ENCODE assay signal across 14 cellular contexts in the genomic region with DNA sequence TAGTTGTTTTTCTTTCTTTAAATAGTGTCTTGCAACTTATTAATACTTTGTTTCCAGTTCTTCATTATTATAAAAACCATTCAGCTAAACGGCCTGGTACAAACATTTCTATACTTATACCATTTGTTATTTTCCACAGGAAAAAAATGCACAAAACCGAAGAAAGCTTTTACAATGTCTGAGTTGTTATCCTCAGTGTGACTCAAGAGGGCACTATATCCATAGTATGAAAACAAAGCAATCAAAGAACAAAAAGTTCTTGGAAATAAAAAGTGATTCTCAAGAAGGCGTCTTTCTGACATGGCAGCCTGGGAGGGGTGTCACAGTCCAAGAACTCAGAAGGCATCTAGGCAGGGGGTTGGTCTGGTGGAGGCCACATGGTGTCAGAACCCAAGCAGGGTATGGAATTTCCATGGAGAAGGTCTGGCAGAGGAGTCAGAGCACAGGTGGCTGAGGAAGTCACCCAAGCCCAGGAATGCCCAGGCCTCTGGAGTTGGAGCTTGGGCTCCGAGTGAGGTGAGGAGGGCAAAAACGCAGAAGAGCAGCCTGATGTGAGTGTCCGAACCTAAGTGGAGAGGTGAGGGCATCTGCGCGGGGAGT.
DNase-seq lines count a peak whose midpoint lies in the region; ATAC-seq and TF ChIP-seq lines count a peak whose summit lies in the region.
"Had no signal": no experiment of that assay in that cellular context is flagged by ENCODE, and none has a peak within 500 bp of the region (broad histone marks: within the 10 kb centered on the region; RNA-seq: fewer than 3 reads in every experiment).

No MANE protein-coding gene starts in this region.

- no peak overlapping the region for H3K27ac ChIP-seq in H9 (ENCODE audit: insufficient read length, low read depth, low read length)
- no peak overlapping the region for H3K27ac ChIP-seq in testis

- H3K9me3 ChIP-seq in H9 (ENCODE audit: control insufficient read depth, low read depth, low read length) (no peaks in the 10 kb centered on the region), T-helper 17 cell (ENCODE audit: control insufficient read depth, low read length, poor library complexity, severe bottlenecking) (no peaks in the 10 kb centered on the region), testis (no peaks in the 10 kb centered on the region)
- H3K9me3 ChIP-seq: gastroesophageal sphincter had no signal

- POLR2A ChIA-PET in activated CD4-positive, alpha-beta memory T cell treated with anti-CD3 and anti-CD28 coated beads, Interleukin-2, amount 10 ng/mL, durations not matched to agents 7 days and 5 days (lab: Charles Lee) = no interaction called here

- no peaks in the 10 kb centered on the region for H3K4me1 Mint-ChIP-seq in H9
- H3K4me1 Mint-ChIP-seq in T-helper 17 cell = peaks cover 8% of the 10 kb centered on the region
- H3K4me1 Mint-ChIP-seq in activated CD4-positive, alpha-beta memory T cell treated with anti-CD3 and anti-CD28 coated beads, Interleukin-2, amount 10 ng/mL, durations not matched to agents 7 days and 5 days = peaks cover 5% of the 10 kb centered on the region

- H3K23me2 ChIP-seq in H9 (ENCODE audit: insufficient read length, low read depth, low read length, poor library complexity, severe bottlenecking) = no peaks in the 10 kb centered on the region

- H4K20me1 ChIP-seq in H9 (ENCODE audit: control insufficient read depth, insufficient read depth, insufficient read length) = no peaks in the 10 kb centered on the region

- H2BK12ac ChIP-seq in H9 (ENCODE audit: insufficient read length, low read depth, low read length) = no peak overlapping the region

- H3K9me3 Mint-ChIP-seq in H9 = no peaks in the 10 kb centered on the region
- H3K9me3 Mint-ChIP-seq in activated CD4-positive, alpha-beta memory T cell treated with anti-CD3 and anti-CD28 coated beads, Interleukin-2, amount 10 ng/mL, durations not matched to agents 7 days and 5 days = no peaks in the 10 kb centered on the region
- H3K9me3 Mint-ChIP-seq: natural killer cell treated with Interleukin-12 subunit alpha and Interleukin-12 subunit beta and Interleukin-15 and Interleukin-18, amount 100 ng/mL, for 72 hours had no signal

- no peaks in the 10 kb centered on the region for H3K4me1 ChIP-seq in H9 (ENCODE audit: insufficient read depth, low read length)
- H3K4me1 ChIP-seq in testis = no peaks in the 10 kb centered on the region
- H3K4me1 ChIP-seq: gastroesophageal sphincter had no signal

- no peaks in the 10 kb centered on the region for H3K79me1 ChIP-seq in H9 (ENCODE audit: insufficient read depth, low read depth, low read length, poor library complexity, severe bottlenecking)

- no peak overlapping the region for H3K4me2 ChIP-seq in H9 (ENCODE audit: insufficient read depth, insufficient read length, low read length)

- no peak overlapping the region for H2BK20ac ChIP-seq in H9 (ENCODE audit: low read depth, low read length, poor library complexity, severe bottlenecking)

- no peak overlapping the region for H2AK5ac ChIP-seq in H9 (ENCODE audit: insufficient read length, low read length)

- H2BK5ac ChIP-seq in H9 (ENCODE audit: insufficient read length, low read length) = no peak overlapping the region

- H3K4me3 Mint-ChIP-seq in H9 (no peak overlapping the region), T-helper 17 cell (no peak overlapping the region)
- H3K4me3 Mint-ChIP-seq in activated CD4-positive, alpha-beta memory T cell treated with anti-CD3 and anti-CD28 coated beads, Interleukin-2, amount 10 ng/mL, durations not matched to agents 7 days and 5 days = no peak overlapping the region
- H3K4me3 Mint-ChIP-seq: natural killer cell treated with Interleukin-12 subunit alpha and Interleukin-12 subunit beta and Interleukin-15 and Interleukin-18, amount 100 ng/mL, for 72 hours had no signal

- no peak for ATAC-seq in T-helper 17 cell
- ATAC-seq: gastroesophageal sphincter; natural killer cell treated with Interleukin-12 subunit alpha and Interleukin-12 subunit beta and Interleukin-15 and Interleukin-18, amount 100 ng/mL, for 72 hours had no signal

- H4K91ac ChIP-seq in H9 (ENCODE audit: insufficient read length, low read depth, low read length) = no peak overlapping the region

- peak; percentile 28; the same call in 1 of the 3 replicates for TF ChIP-seq CTCF in H9 (conservative IDR thresholded peaks at IDR 0.05)
- TF ChIP-seq CTCF in testis (IDR thresholded peaks at IDR 0.05) = no peak

- H2AFZ ChIP-seq in H9 (ENCODE audit: low read length) = no peak overlapping the region

- H3K36me3 Mint-ChIP-seq in H9 (ENCODE audit: insufficient read depth in 1 of 3, low read depth in 3 of 3) (peaks cover 7 to 55% (median 29%) of the 10 kb centered on the region in 3 experiments; a peak in 6 of 7 replicates), T-helper 17 cell (ENCODE audit: low read depth) (peaks cover 5% of the 10 kb centered on the region)
- peaks cover 62% of the 10 kb centered on the region for H3K36me3 Mint-ChIP-seq in activated CD4-positive, alpha-beta memory T cell treated with anti-CD3 and anti-CD28 coated beads, Interleukin-2, amount 10 ng/mL, durations not matched to agents 7 days and 5 days (ENCODE audit: low read depth)

- H3K4ac ChIP-seq in H9 (ENCODE audit: low read depth, low read length) = no peak overlapping the region

- H3K14ac ChIP-seq in H9 (ENCODE audit: insufficient read depth, low read length) = no peak overlapping the region

- CTCF ChIA-PET in activated CD4-positive, alpha-beta memory T cell treated with anti-CD3 and anti-CD28 coated beads, Interleukin-2, amount 10 ng/mL, durations not matched to agents 7 days and 5 days (lab: Charles Lee) = no interaction called here

- H3K36me3 ChIP-seq in testis (ENCODE audit: low read depth, missing control alignments) = no peaks in the 10 kb centered on the region

- H3K79me2 ChIP-seq in H9 (ENCODE audit: insufficient read depth, low read length) = no peaks in the 10 kb centered on the region

- no peak overlapping the region for H3T11ph ChIP-seq in H9 (ENCODE audit: low read length)

- intact Hi-C loops in testis (cut with DNase I; ENCODE audit: low total_unique reads) = no loop called here

- no peak overlapping the region for H3K56ac ChIP-seq in H9 (ENCODE audit: insufficient read length, low read depth, low read length)

- no peak overlapping the region for H2BK120ac ChIP-seq in H9 (ENCODE audit: low read depth, low read length, poor library complexity, severe bottlenecking)

- DNase-seq in COLO829 (ENCODE audit: low spot score) = peak; percentile 12
- no peak for DNase-seq in H9
- no peak for DNase-seq in T-helper 17 cell
- DNase-seq in myocyte (ENCODE audit: low read depth) = peak; percentile 15
- DNase-seq in testis = no peak
- no peak for DNase-seq in activated CD4-positive, alpha-beta memory T cell treated with anti-CD3 and anti-CD28 coated beads, Interleukin-2, amount 10 ng/mL, durations not matched to agents 7 days and 5 days
- no peak for DNase-seq in RPMI8226
- DNase-seq: activated T-cell treated with anti-CD3 and anti-CD28 coated beads, Interleukin-2, amount 50 U/mL, for 1 hour; DMS153; GOT3; NCI-H2107; NCI-H774 had no signal

- no peak overlapping the region for H3K18ac ChIP-seq in H9 (ENCODE audit: insufficient read length, low read depth, low read length)

- H3K27me3 ChIP-seq in H9 (ENCODE audit: insufficient read depth, low read length) = no peaks in the 10 kb centered on the region
- H3K27me3 ChIP-seq in testis = no peaks in the 10 kb centered on the region
- H3K27me3 ChIP-seq: gastroesophageal sphincter had no signal

- no peak overlapping the region for H4K8ac ChIP-seq in H9 (replicated peaks; ENCODE audit: insufficient read length, low read depth, low read length)

- H3K9ac ChIP-seq in H9 (ENCODE audit: extremely low read depth, insufficient read length, low read length) = no peak overlapping the region

- no peaks in the 10 kb centered on the region for H3K27me3 Mint-ChIP-seq in H9 (ENCODE audit: low read depth)
- H3K27me3 Mint-ChIP-seq in T-helper 17 cell = no peaks in the 10 kb centered on the region
- H3K27me3 Mint-ChIP-seq in activated CD4-positive, alpha-beta memory T cell treated with anti-CD3 and anti-CD28 coated beads, Interleukin-2, amount 10 ng/mL, durations not matched to agents 7 days and 5 days = no peaks in the 10 kb centered on the region
- H3K27me3 Mint-ChIP-seq: natural killer cell treated with Interleukin-12 subunit alpha and Interleukin-12 subunit beta and Interleukin-15 and Interleukin-18, amount 100 ng/mL, for 72 hours had no signal

- H3K23ac ChIP-seq in H9 (ENCODE audit: insufficient read length, low read depth, low read length) = no peak overlapping the region

- H3K4me3 ChIP-seq in testis = no peak overlapping the region
- H3K4me3 ChIP-seq: gastroesophageal sphincter had no signal

- TF ChIP-seq POLR2A in testis (IDR thresholded peaks at IDR 0.05) = no peak

- H2BK15ac ChIP-seq in H9 (ENCODE audit: low read depth, low read length) = no peak overlapping the region

- H3K27ac Mint-ChIP-seq in H9 (peak overlapping the region; percentile 27 to 79 (median 74); a peak in 4 of 7 replicates), T-helper 17 cell (peak overlapping the region; percentile 93)
- H3K27ac Mint-ChIP-seq in activated CD4-positive, alpha-beta memory T cell treated with anti-CD3 and anti-CD28 coated beads, Interleukin-2, amount 10 ng/mL, durations not matched to agents 7 days and 5 days = no peak overlapping the region

- WGBS in H9 (ENCODE audit: extremely low coverage, insufficient read length, low lambda C conversion rate) = no CpG with 5 or more reads among the region's 8 CpGs
- WGBS in testis, 2 donors = 77 to 80% methylated on average over 8 of the region's 8 CpGs

- H4K5ac ChIP-seq in H9 (ENCODE audit: insufficient read length, low read depth, low read length) = no peak overlapping the region

Comparison
In these comparisons a context has a peak if more than half of its experiments do, and no peak if none do; other contexts are left out.
1. DNase-seq: peak in COLO829 (single experiment) and myocyte (single experiment); none in H9 (single experiment), T-helper 17 cell (0 of 3), testis (single experiment), activated CD4-positive, alpha-beta memory T cell treated with anti-CD3 and anti-CD28 coated beads, Interleukin-2, amount 10 ng/mL, durations not matched to agents 7 days and 5 days (single experiment) and RPMI8226 (single experiment).